Comparison of ENCODE assay signal across 24 cellular contexts in the genomic region with DNA sequence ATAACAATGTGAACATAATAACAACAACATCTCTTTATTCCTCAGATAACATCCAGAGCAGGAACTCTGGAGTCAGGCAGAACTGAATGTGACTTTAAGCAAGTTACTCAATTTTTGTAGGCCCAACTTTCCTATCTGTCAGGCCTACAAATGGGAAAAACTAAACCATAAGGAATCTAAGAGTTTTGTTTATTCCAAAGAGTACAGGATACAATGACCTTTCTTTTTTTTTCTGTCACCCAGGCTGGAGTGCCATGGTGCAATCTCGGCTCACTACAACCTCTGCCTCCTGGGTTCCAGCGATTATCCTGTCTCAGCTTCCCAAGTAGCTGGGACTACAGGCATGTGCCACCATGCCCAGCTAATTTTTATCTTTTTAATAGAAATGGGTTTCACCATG. TPM values are rescaled to one million over a fixed set of nuclear protein-coding genes. Genes with fewer than 3 reads are reported as not detected.
"Had no signal": no experiment of that assay in that cellular context is flagged by ENCODE, and none has a peak within 500 bp of the region (broad histone marks: within the 10 kb centered on the region; RNA-seq: fewer than 3 reads in every experiment).

No MANE protein-coding gene starts in this region.

- H3K9me3 Mint-ChIP-seq: mesothelial cell of epicardium; natural killer cell; neural crest cell; stimulated activated naive B cell treated with anti-CD40 and anti-IgM and Interleukin-4, amounts not matched to agents 10 μg/mL and 1 μg/mL and 100 μg/mL, for 72 hours; stimulated activated naive CD8-positive, alpha-beta T cell treated with anti-CD3 and anti-CD28 coated beads, Interleukin-15, amount 100 ng/mL, for 72 hours had no signal

- H3K36me3 ChIP-seq: ovary, thoracic aorta, uterus had no signal

- H3K4me3 ChIP-seq: coronary artery, dorsolateral prefrontal cortex, gastroesophageal sphincter, ovary, skin epidermis, thoracic aorta, uterus had no signal

- H3K9me3 ChIP-seq: gastroesophageal sphincter, ovary, thoracic aorta, uterus had no signal

- ATAC-seq: esophagus mucosa; gastroesophageal sphincter; left cardiac atrium; natural killer cell; sciatic nerve; stimulated activated naive B cell treated with anti-CD40 and anti-IgM and Interleukin-4, amounts not matched to agents 10 μg/mL and 1 μg/mL and 100 μg/mL, for 72 hours; stimulated activated naive CD8-positive, alpha-beta T cell treated with anti-CD3 and anti-CD28 coated beads, Interleukin-15, amount 100 ng/mL, for 72 hours had no signal

- H3K36me3 Mint-ChIP-seq: natural killer cell had no signal

- H3K27ac ChIP-seq: coronary artery, dorsolateral prefrontal cortex, gastroesophageal sphincter, ovary, skin epidermis, thoracic aorta, uterus had no signal

- H3K27ac Mint-ChIP-seq: mesothelial cell of epicardium; natural killer cell; stimulated activated naive B cell treated with anti-CD40 and anti-IgM and Interleukin-4, amounts not matched to agents 10 μg/mL and 1 μg/mL and 100 μg/mL, for 72 hours; stimulated activated naive CD8-positive, alpha-beta T cell treated with anti-CD3 and anti-CD28 coated beads, Interleukin-15, amount 100 ng/mL, for 72 hours had no signal

- H3K27me3 Mint-ChIP-seq: stimulated activated naive B cell treated with anti-CD40 and anti-IgM and Interleukin-4, amounts not matched to agents 10 μg/mL and 1 μg/mL and 100 μg/mL, for 72 hours; stimulated activated naive CD8-positive, alpha-beta T cell treated with anti-CD3 and anti-CD28 coated beads, Interleukin-15, amount 100 ng/mL, for 72 hours had no signal

- H3K4me3 Mint-ChIP-seq: mesothelial cell of epicardium; natural killer cell; neural crest cell; stimulated activated naive B cell treated with anti-CD40 and anti-IgM and Interleukin-4, amounts not matched to agents 10 μg/mL and 1 μg/mL and 100 μg/mL, for 72 hours; stimulated activated naive CD8-positive, alpha-beta T cell treated with anti-CD3 and anti-CD28 coated beads, Interleukin-15, amount 100 ng/mL, for 72 hours had no signal

- DNase-seq: cerebellar nuclear complex; dorsolateral prefrontal cortex; effector CD8-positive, alpha-beta T cell; glutamatergic neuron; kidney; left cardiac atrium; natural killer cell; nucleus accumbens; ovary; stimulated activated CD4-positive, alpha-beta T cell treated with anti-CD3 and anti-CD28 coated beads, Interleukin-2, amount 100 ng/mL, for 24 hours; stimulated activated CD4-positive, alpha-beta T cell treated with anti-CD3 and anti-CD28 coated beads, Interleukin-4, amount 100 ng/mL, for 4 hours; stimulated activated naive B cell treated with anti-CD40 and anti-IgM and Interleukin-4, amounts not matched to agents 10 μg/mL and 1 μg/mL and 100 μg/mL, for 72 hours; stimulated activated naive CD8-positive, alpha-beta T cell treated with anti-CD3 and anti-CD28 coated beads, Interleukin-15, amount 100 ng/mL, for 72 hours; trophoblast cell; uterus had no signal

- H3K4me1 ChIP-seq: gastroesophageal sphincter, uterus had no signal

- H3K27me3 ChIP-seq: dorsolateral prefrontal cortex, gastroesophageal sphincter, ovary, uterus had no signal

- H3K4me1 Mint-ChIP-seq: mesothelial cell of epicardium, neural crest cell had no signal

RNA-seq across cellular contexts. Expression of a gene that starts 57.7 kb away (rescaled TPM):
- total RNA-seq: fibroblast of lung had no signal
